ENCODE assay signal across 9 cellular contexts in genomic region chr6:26440977-26441358, GRCh38. TPM values are rescaled to one million over a fixed set of nuclear protein-coding genes. Genes with fewer than 3 reads are reported as not detected.
DNase-seq lines count a peak whose midpoint lies in the region; ATAC-seq and TF ChIP-seq lines count a peak whose summit lies in the region.
"Had no signal": no experiment of that assay in that cellular context is flagged by ENCODE, and none has a peak within 500 bp of the region (broad histone marks: within the 10 kb centered on the region; RNA-seq: fewer than 3 reads in every experiment).

No MANE protein-coding gene starts in this region.

- no peaks in the 10 kb centered on the region for H3K9me3 Mint-ChIP-seq in brain
- H3K9me3 Mint-ChIP-seq in nephron progenitor cell, result no peaks in the 10 kb centered on the region

- H3K27me3 ChIP-seq in right cardiac atrium (ENCODE audit: control insufficient read depth, insufficient read depth), result no peaks in the 10 kb centered on the region
- no peaks in the 10 kb centered on the region for H3K27me3 ChIP-seq in muscle layer of colon (ENCODE audit: control insufficient read depth in 1 of 2, insufficient read depth in 2 of 2, low read length in 2 of 2)
- H3K27me3 ChIP-seq in aorta (ENCODE audit: control insufficient read depth in 1 of 2, insufficient read depth in 2 of 2, low read length in 1 of 2), result no peaks in the 10 kb centered on the region

- DNase-seq in right cardiac atrium (no peak), Right ventricle myocardium superior (no peak), aorta (no peak), nephron progenitor cell (no peak), NCI-H2227 treated with DMSO at 0.1 percent for 48 hours (lab: John Stamatoyannopoulos, UW) (no peak)

- ATAC-seq in right cardiac atrium (no peak), Right ventricle myocardium superior (ENCODE audit: poor library complexity) (no peak), aorta (ENCODE audit: low FRiP score) (no peak), HG02885 (IDR thresholded peaks at IDR 0.05; ENCODE audit: poor library complexity, unreplicated experiment) (no peak)

- H3K27ac ChIP-seq in right cardiac atrium (ENCODE audit: low read length), result no peak overlapping the region
- H3K27ac ChIP-seq in muscle layer of colon (ENCODE audit: low read depth, low read length), result peak overlapping the region; percentile 64
- H3K27ac ChIP-seq in aorta (ENCODE audit: low read depth in 1 of 2, low read length in 2 of 2), result no peak overlapping the region

- H3K27ac Mint-ChIP-seq in brain (peak overlapping the region in 4 of 5 experiments; percentile 87 to 98 (median 92)), nephron progenitor cell (no peak overlapping the region)

- intact Hi-C loops in right cardiac atrium (cut with DNase I), result no loop called here
- intact Hi-C loops in Right ventricle myocardium superior (cut with DNase I), result no loop called here
- intact Hi-C loops in aorta (cut with DNase I), result no loop called here

- H3K4me3 Mint-ChIP-seq in brain (peak overlapping the region in 4 of 5 experiments; percentile 79 to 95 (median 87)), nephron progenitor cell (no peak overlapping the region)

- H3K4me3 ChIP-seq in right cardiac atrium (ENCODE audit: low read length), result peak overlapping the region; percentile 97
- peak overlapping the region; percentile 12 to 93 for H3K4me3 ChIP-seq in muscle layer of colon (ENCODE audit: low read depth in 1 of 2, low read length in 2 of 2)
- peak overlapping the region; percentile 83 to 95 for H3K4me3 ChIP-seq in aorta (ENCODE audit: low read length in 2 of 2)

- H3K9ac ChIP-seq in muscle layer of colon (ENCODE audit: low read length), result peak overlapping the region; percentile 79

- peaks cover 16% of the 10 kb centered on the region for H3K4me1 Mint-ChIP-seq in brain
- peaks cover 11% of the 10 kb centered on the region for H3K4me1 Mint-ChIP-seq in nephron progenitor cell

- H3K9me3 ChIP-seq in right cardiac atrium (ENCODE audit: control insufficient read depth, low read length), result no peaks in the 10 kb centered on the region
- H3K9me3 ChIP-seq in muscle layer of colon (ENCODE audit: low read length), result no peaks in the 10 kb centered on the region
- no peaks in the 10 kb centered on the region for H3K9me3 ChIP-seq in aorta (ENCODE audit: control insufficient read depth, low read length)

- H3K36me3 Mint-ChIP-seq in brain (peaks cover 3% of the 10 kb centered on the region), nephron progenitor cell (ENCODE audit: low read depth) (peaks cover 8% of the 10 kb centered on the region)

- no peak for TF ChIP-seq CTCF in brain (conservative IDR thresholded peaks at IDR 0.05)
- no peak for TF ChIP-seq CTCF in nephron progenitor cell (IDR thresholded peaks at IDR 0.05)

- 24% methylated on average over 2 of the region's 2 CpGs for WGBS in right cardiac atrium
- WGBS in aorta, 2 donors, result 21 to 24% methylated on average over 2 of the region's 2 CpGs

- H3K27me3 Mint-ChIP-seq in brain, result no peaks in the 10 kb centered on the region
- H3K27me3 Mint-ChIP-seq in nephron progenitor cell (ENCODE audit: low read depth, poor library complexity), result peaks cover 9% of the 10 kb centered on the region

- H3K4me1 ChIP-seq in right cardiac atrium (ENCODE audit: control insufficient read depth, insufficient read depth, low read length) (peaks cover 2% of the 10 kb centered on the region), muscle layer of colon (ENCODE audit: insufficient read depth, low read length) (peaks cover 7% of the 10 kb centered on the region), aorta (ENCODE audit: control insufficient read depth in 1 of 2, insufficient read depth in 2 of 2, low read length in 2 of 2) (no peaks in the 10 kb centered on the region)

- H3K36me3 ChIP-seq in muscle layer of colon (ENCODE audit: insufficient read depth, low read length) (peaks cover 6% of the 10 kb centered on the region), aorta (ENCODE audit: control insufficient read depth in 1 of 2, insufficient read depth in 2 of 2, low read length in 1 of 2) (no peaks in the 10 kb centered on the region)

RNA-seq across cellular contexts. Expression of gene BTN3A3, which starts 0.7 kb away (rescaled TPM):
- total RNA-seq in right cardiac atrium (10 to 100 TPM in 2 of 4 donors, 1 to 10 TPM in 2; 6.1 to 13.6 (median 9.1) TPM), Right ventricle myocardium superior (9.1 TPM), aorta (10 to 100 TPM; 12.8 to 45.1 TPM)
- polyA plus RNA-seq in right cardiac atrium (6.1 TPM), brain (ENCODE audit: insufficient read depth, low read depth, low replicate concordance) (4.3 TPM), aorta (1 to 10 TPM; 3.1 to 9.7 TPM)

RNA-seq across cellular contexts. Expression of gene BTN2A1, which starts 16.8 kb away (rescaled TPM):
- total RNA-seq in right cardiac atrium, result 10 to 100 TPM; 17.1 to 26.3 (median 21.1) TPM
- polyA plus RNA-seq in right cardiac atrium, result 10.9 TPM
- total RNA-seq in Right ventricle myocardium superior, result 12.5 TPM
- 15.6 TPM for polyA plus RNA-seq in brain (ENCODE audit: insufficient read depth, low read depth, low replicate concordance)
- 10 to 100 TPM; 37.6 to 41.6 TPM for total RNA-seq in aorta
- 10 to 100 TPM; 14.1 to 40.4 TPM for polyA plus RNA-seq in aorta

RNA-seq across cellular contexts. Expression of gene BTN3A1, which starts 38.9 kb away (rescaled TPM):
- total RNA-seq in right cardiac atrium (10 to 100 TPM in 3 of 4 donors, 1 to 10 TPM in 1; 6.8 to 11.2 (median 10.7) TPM), Right ventricle myocardium superior (9.0 TPM), aorta (10 to 100 TPM; 12.0 to 40.7 TPM)
- polyA plus RNA-seq in right cardiac atrium (4.4 TPM), brain (ENCODE audit: insufficient read depth, low read depth, low replicate concordance) (7.7 TPM), aorta (10 to 100 TPM in 1 of 2 donors, 1 to 10 TPM in 1; 3.5 to 11.8 TPM)

RNA-seq across cellular contexts. Expression of gene BTN2A2, which starts 58.1 kb away (rescaled TPM):
- 10 to 100 TPM in 1 of 4 donors, 1 to 10 TPM in 3; 5.5 to 10.3 (median 7.8) TPM for total RNA-seq in right cardiac atrium
- 4.7 TPM for polyA plus RNA-seq in right cardiac atrium
- 4.9 TPM for total RNA-seq in Right ventricle myocardium superior
- polyA plus RNA-seq in brain (ENCODE audit: insufficient read depth, low read depth, low replicate concordance), result 6.6 TPM
- total RNA-seq in aorta, result 10 to 100 TPM; 15.7 to 22.3 TPM
- polyA plus RNA-seq in aorta, result 10 to 100 TPM in 1 of 2 donors, 1 to 10 TPM in 1; 3.9 to 13.4 TPM

RNA-seq across cellular contexts. Expression of gene BTN1A1, which starts 59.1 kb away (rescaled TPM):
- total RNA-seq in right cardiac atrium, result not detected
- not detected for polyA plus RNA-seq in right cardiac atrium
- not detected for total RNA-seq in Right ventricle myocardium superior
- polyA plus RNA-seq in brain (ENCODE audit: insufficient read depth, low read depth, low replicate concordance), result 0.36 TPM
- not detected for total RNA-seq in aorta
- polyA plus RNA-seq in aorta, result not detected
- total RNA-seq: posterior vena cava had no signal
